ENCODE assay signal across 18 cellular contexts in the genomic region with DNA sequence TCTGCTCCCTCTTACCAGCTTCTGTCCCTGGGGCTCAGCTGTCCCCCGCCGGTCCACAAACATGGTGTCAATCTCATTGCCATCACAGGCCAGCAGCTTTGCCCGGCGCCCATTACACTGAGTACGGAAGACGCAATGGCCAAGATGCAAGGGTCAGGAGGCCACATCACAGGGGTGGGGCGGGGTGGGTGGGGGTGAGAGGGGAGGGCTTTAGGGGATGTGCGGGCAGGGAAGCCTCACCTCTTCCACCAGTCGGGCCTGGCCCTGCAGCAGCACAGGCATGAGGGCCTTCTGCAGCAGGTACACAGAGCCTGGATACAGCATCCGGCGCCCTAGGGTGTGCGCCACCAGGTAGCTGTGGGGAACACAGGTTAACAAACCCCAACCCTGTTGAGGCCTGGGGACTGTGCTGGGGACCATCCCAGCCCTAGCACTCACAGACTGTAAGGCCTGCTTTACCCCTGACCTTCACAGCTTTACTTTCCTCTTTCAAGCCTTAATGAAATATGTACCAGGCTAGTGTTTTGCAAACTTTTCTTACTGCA. TPM values are rescaled to one million over a fixed set of nuclear protein-coding genes. Genes with fewer than 3 reads are reported as not detected.
DNase-seq lines count a peak whose midpoint lies in the region; ATAC-seq and TF ChIP-seq lines count a peak whose summit lies in the region.
"Had no signal": no experiment of that assay in that cellular context is flagged by ENCODE, and none has a peak within 500 bp of the region (broad histone marks: within the 10 kb centered on the region; RNA-seq: fewer than 3 reads in every experiment).

No MANE protein-coding gene starts in this region.

- no peak overlapping the region for H3K4me3 Mint-ChIP-seq in CD4-positive, alpha-beta memory T cell
- no peak overlapping the region for H3K4me3 Mint-ChIP-seq in activated naive CD8-positive, alpha-beta T cell treated with anti-CD3 and anti-CD28 coated beads for 36 hours
- H3K4me3 Mint-ChIP-seq: HFFc6, IgD-negative memory B cell had no signal

- peak; percentile 25 for DNase-seq in left ventricle myocardium superior
- no peak for DNase-seq in Right ventricle myocardium inferior (ENCODE audit: missing footprints)
- no peak for DNase-seq in RWPE1 (ENCODE audit: low spot score)
- no peak for DNase-seq in neuronal stem cell (ENCODE audit: low spot score)
- no peak for DNase-seq in CD4-positive, alpha-beta memory T cell
- DNase-seq in activated naive CD8-positive, alpha-beta T cell treated with anti-CD3 and anti-CD28 coated beads for 36 hours, result no peak
- DNase-seq: 8988T, DMS79 treated with DMSO at 0.1 percent for 48 hours, GF-D8, GOT3, H7, HFFc6 had no signal

- no peak overlapping the region for H2AK5ac ChIP-seq in neuronal stem cell (ENCODE audit: low read depth, low read length)

- H3K4me2 ChIP-seq in neuronal stem cell (ENCODE audit: insufficient read depth, low read length, poor library complexity, severe bottlenecking), result peak overlapping the region; percentile 18
- H3K4me2 ChIP-seq: BLaER1 had no signal

- H3K79me1 ChIP-seq in neuronal stem cell (ENCODE audit: low read depth, low read length), result no peaks in the 10 kb centered on the region

- no peak overlapping the region for H2AFZ ChIP-seq in neuronal stem cell (ENCODE audit: low read length)

- 0 out of 2 replicates have a peak overlapping the region, but pooled peaks have one; percentile 17 for H3K27ac ChIP-seq in RWPE1
- no peak overlapping the region for H3K27ac ChIP-seq in neuronal stem cell (replicated peaks; ENCODE audit: low read length)
- no peak overlapping the region for H3K27ac ChIP-seq in CD4-positive, alpha-beta memory T cell (ENCODE audit: low read depth, low read length)
- H3K27ac ChIP-seq: BLaER1 had no signal

- peaks cover 0 to 3% (median under 1%) of the 10 kb centered on the region in 4 donors for H3K4me1 Mint-ChIP-seq in CD4-positive, alpha-beta memory T cell
- H3K4me1 Mint-ChIP-seq in activated naive CD8-positive, alpha-beta T cell treated with anti-CD3 and anti-CD28 coated beads for 36 hours, result peaks cover 2% of the 10 kb centered on the region

- H4K91ac ChIP-seq in neuronal stem cell (ENCODE audit: low read depth, low read length, poor library complexity), result no peak overlapping the region

- H2BK15ac ChIP-seq in neuronal stem cell (ENCODE audit: low read length), result no peak overlapping the region

- no peaks in the 10 kb centered on the region for H3K9me3 Mint-ChIP-seq in CD4-positive, alpha-beta memory T cell
- no peaks in the 10 kb centered on the region for H3K9me3 Mint-ChIP-seq in activated naive CD8-positive, alpha-beta T cell treated with anti-CD3 and anti-CD28 coated beads for 36 hours
- H3K9me3 Mint-ChIP-seq: HFFc6, IgD-negative memory B cell had no signal

- peaks cover 51 to 96% of the 10 kb centered on the region in 2 donors for H3K36me3 ChIP-seq in neuronal stem cell (replicated peaks in 1 of 2; ENCODE audit: control insufficient read depth in 2 of 2, insufficient read depth in 2 of 2, low read length in 2 of 2)
- peaks cover 63% of the 10 kb centered on the region for H3K36me3 ChIP-seq in CD4-positive, alpha-beta memory T cell (ENCODE audit: insufficient read depth, low read length)

- CTCF ChIA-PET in RWPE1 (lab: Yijun Ruan, JAX), result interaction anchor here (0.6 to 1.0 kb wide), 3 partner anchors 30 to 273 kb away, joined by 3 to 5 read pairs (median 4); partner anchors contain the start of gene LY6G6C
- CTCF ChIA-PET in CD4-positive, alpha-beta memory T cell (lab: Charles Lee; ENCODE audit: partially characterized antibody), result interaction anchor here (1.1 to 1.3 kb wide), 4 partner anchors 31 to 144 kb away, joined by 3 to 4 read pairs (median 3); partner anchors contain the start of gene MPIG6B

- intact Hi-C loops in left ventricle myocardium superior (cut with micrococcal nuclease) (no loop called here), Right ventricle myocardium inferior (cut with DNase I) (no loop called here)
- intact Hi-C loops in CD4-positive, alpha-beta memory T cell (cut with micrococcal nuclease), result no loop called here

- H3K23ac ChIP-seq in neuronal stem cell (ENCODE audit: low read depth, low read length, poor library complexity), result no peak overlapping the region

- H4K8ac ChIP-seq in neuronal stem cell (ENCODE audit: low read depth, low read length), result no peak overlapping the region

- no peak overlapping the region for H3K9ac ChIP-seq in neuronal stem cell (ENCODE audit: low read depth, low read length, poor library complexity)
- H3K9ac ChIP-seq: BLaER1 had no signal

- H3K9me3 ChIP-seq in neuronal stem cell (replicated peaks in 1 of 2; ENCODE audit: control insufficient read depth in 2 of 2, insufficient read depth in 1 of 2, low read depth in 1 of 2, low read length in 2 of 2), result no peaks in the 10 kb centered on the region
- no peaks in the 10 kb centered on the region for H3K9me3 ChIP-seq in CD4-positive, alpha-beta memory T cell (ENCODE audit: control insufficient read depth in 1 of 2, low read length in 2 of 2)
- H3K9me3 ChIP-seq: BLaER1 had no signal

- H3K27ac Mint-ChIP-seq in CD4-positive, alpha-beta memory T cell, result peak overlapping the region in 1 of 7 donors; percentile 21
- H3K27ac Mint-ChIP-seq in activated naive CD8-positive, alpha-beta T cell treated with anti-CD3 and anti-CD28 coated beads for 36 hours, result no peak overlapping the region
- H3K27ac Mint-ChIP-seq: HFFc6, IgD-negative memory B cell had no signal

- H2BK120ac ChIP-seq in neuronal stem cell (ENCODE audit: low read depth, low read length), result no peak overlapping the region

- no peak overlapping the region for H3K4ac ChIP-seq in neuronal stem cell (ENCODE audit: low read length)

- H2BK12ac ChIP-seq in neuronal stem cell (ENCODE audit: low read length), result no peak overlapping the region

- ATAC-seq in left ventricle myocardium superior (no peak), Right ventricle myocardium inferior (no peak), GM21390 (IDR thresholded peaks at IDR 0.05; ENCODE audit: unreplicated experiment) (no peak)
- ATAC-seq: HCT116 had no signal

- no peak overlapping the region for H3K14ac ChIP-seq in neuronal stem cell (ENCODE audit: low read length)

- no peaks in the 10 kb centered on the region for H3K27me3 Mint-ChIP-seq in CD4-positive, alpha-beta memory T cell
- H3K27me3 Mint-ChIP-seq in activated naive CD8-positive, alpha-beta T cell treated with anti-CD3 and anti-CD28 coated beads for 36 hours, result no peaks in the 10 kb centered on the region
- H3K27me3 Mint-ChIP-seq: IgD-negative memory B cell had no signal

- POLR2A ChIA-PET in RWPE1 (lab: Yijun Ruan, JAX; ENCODE audit: low non-redundant PET), result no interaction called here
- POLR2A ChIA-PET in CD4-positive, alpha-beta memory T cell (lab: Charles Lee; ENCODE audit: partially characterized antibody), result interaction anchor here (1.0 to 1.4 kb wide), 3 partner anchors 11 to 132 kb away, joined by 3 read pairs; no protein-coding TSS in a partner anchor

- WGBS in neuronal stem cell (ENCODE audit: extremely low coverage in 2 of 2, insufficient read length in 2 of 2, insufficient replicate concordance in 1 of 2), 2 donors, result no CpG with 5 or more reads among the region's 12 CpGs

- no peak overlapping the region for H2BK5ac ChIP-seq in neuronal stem cell (ENCODE audit: low read length)

- no peak overlapping the region for H3K18ac ChIP-seq in neuronal stem cell (ENCODE audit: low read length)

- H3K4me3 ChIP-seq in neuronal stem cell (ENCODE audit: low read length in 2 of 2), result no peak overlapping the region
- no peak overlapping the region for H3K4me3 ChIP-seq in CD4-positive, alpha-beta memory T cell (ENCODE audit: low read length in 2 of 2)
- H3K4me3 ChIP-seq: BLaER1 had no signal

- H3K27me3 ChIP-seq in neuronal stem cell (ENCODE audit: control insufficient read depth in 3 of 3, insufficient read depth in 3 of 3, low read depth in 1 of 3, low read length in 3 of 3), result no peaks in the 10 kb centered on the region
- no peaks in the 10 kb centered on the region for H3K27me3 ChIP-seq in CD4-positive, alpha-beta memory T cell (ENCODE audit: insufficient read depth, low read length)
- H3K27me3 ChIP-seq: BLaER1 had no signal

- peaks cover 0 to 2% of the 10 kb centered on the region in 2 donors for H3K4me1 ChIP-seq in neuronal stem cell (ENCODE audit: control insufficient read depth in 2 of 2, insufficient read depth in 1 of 2, low read depth in 1 of 2, low read length in 2 of 2)
- no peaks in the 10 kb centered on the region for H3K4me1 ChIP-seq in CD4-positive, alpha-beta memory T cell (ENCODE audit: insufficient read depth, low read length)

- no peak for TF ChIP-seq CTCF in RWPE1 (conservative IDR thresholded peaks at IDR 0.05; ENCODE audit: low read depth)

- H3K36me3 Mint-ChIP-seq in CD4-positive, alpha-beta memory T cell, result peaks cover 22 to 69% of the 10 kb centered on the region in 2 donors
- H3K36me3 Mint-ChIP-seq in activated naive CD8-positive, alpha-beta T cell treated with anti-CD3 and anti-CD28 coated beads for 36 hours, result peaks cover 7% of the 10 kb centered on the region
- H3K36me3 Mint-ChIP-seq: IgD-negative memory B cell had no signal

RNA-seq across cellular contexts. Expression of gene LY6G5C, which starts 10.8 kb away (rescaled TPM):
- total RNA-seq in left ventricle myocardium superior, result 1.8 TPM
- 1.5 TPM for total RNA-seq in Right ventricle myocardium inferior
- polyA plus RNA-seq in neuronal stem cell (2013, experiment 1 of 2), result 0.33 TPM
- 0.28 TPM for polyA plus RNA-seq in neuronal stem cell (2013, experiment 2 of 2)
- total RNA-seq in CD4-positive, alpha-beta memory T cell, result 1 to 10 TPM; 4.4 to 4.5 TPM
- 10 to 100 TPM in 1 of 2 donors, 1 to 10 TPM in 1; 8.9 to 11.8 TPM for polyA plus RNA-seq in CD4-positive, alpha-beta memory T cell
- 1 to 10 TPM; 2.3 to 2.4 TPM for total RNA-seq in activated naive CD8-positive, alpha-beta T cell treated with anti-CD3 and anti-CD28 coated beads for 36 hours

RNA-seq across cellular contexts. Expression of gene ABHD16A, which starts 11.5 kb away (rescaled TPM):
- total RNA-seq in left ventricle myocardium superior, result 29.0 TPM
- total RNA-seq in Right ventricle myocardium inferior, result 26.9 TPM
- 32.8 TPM for polyA plus RNA-seq in neuronal stem cell (2013, experiment 1 of 2)
- 34.1 TPM for polyA plus RNA-seq in neuronal stem cell (2013, experiment 2 of 2)
- 10 to 100 TPM; 66.0 to 69.2 TPM for total RNA-seq in CD4-positive, alpha-beta memory T cell
- 10 to 100 TPM; 35.9 to 46.8 TPM for polyA plus RNA-seq in CD4-positive, alpha-beta memory T cell
- total RNA-seq in activated naive CD8-positive, alpha-beta T cell treated with anti-CD3 and anti-CD28 coated beads for 36 hours, result 10 to 100 TPM; 33.3 to 35.8 TPM

RNA-seq across cellular contexts. Expression of gene LY6G6F, which starts 15.0 kb away (rescaled TPM):
- total RNA-seq in left ventricle myocardium superior (not detected), Right ventricle myocardium inferior (not detected)
- polyA plus RNA-seq in neuronal stem cell (2013, experiment 1 of 2), result not detected
- polyA plus RNA-seq in neuronal stem cell (2013, experiment 2 of 2), result not detected
- total RNA-seq in CD4-positive, alpha-beta memory T cell, result not detected
- polyA plus RNA-seq in CD4-positive, alpha-beta memory T cell, result not detected
- not detected for total RNA-seq in activated naive CD8-positive, alpha-beta T cell treated with anti-CD3 and anti-CD28 coated beads for 36 hours
- total RNA-seq: A673, H7, HFFc6 had no signal
- polyA plus RNA-seq: AG04450 had no signal

RNA-seq across cellular contexts. Expression of gene LY6G5B, which starts 21.9 kb away (rescaled TPM):
- total RNA-seq in left ventricle myocardium superior (3.9 TPM), Right ventricle myocardium inferior (3.9 TPM)
- polyA plus RNA-seq in neuronal stem cell (2013, experiment 1 of 2), result 7.5 TPM
- polyA plus RNA-seq in neuronal stem cell (2013, experiment 2 of 2), result 6.7 TPM
- total RNA-seq in CD4-positive, alpha-beta memory T cell, result 10 to 100 TPM; 39.3 to 39.8 TPM
- under 1 TPM in 1 of 2 donors, not detected in 1; 0.98 TPM for polyA plus RNA-seq in CD4-positive, alpha-beta memory T cell
- total RNA-seq in activated naive CD8-positive, alpha-beta T cell treated with anti-CD3 and anti-CD28 coated beads for 36 hours, result 10 to 100 TPM; 17.6 to 21.4 TPM

RNA-seq across cellular contexts. Expression of gene LY6G6D, which starts 23.5 kb away (rescaled TPM):
- not detected for total RNA-seq in left ventricle myocardium superior
- total RNA-seq in Right ventricle myocardium inferior, result not detected
- polyA plus RNA-seq in neuronal stem cell (2013, experiment 1 of 2), result not detected
- polyA plus RNA-seq in neuronal stem cell (2013, experiment 2 of 2), result not detected
- not detected for total RNA-seq in CD4-positive, alpha-beta memory T cell
- not detected for polyA plus RNA-seq in CD4-positive, alpha-beta memory T cell
- total RNA-seq in activated naive CD8-positive, alpha-beta T cell treated with anti-CD3 and anti-CD28 coated beads for 36 hours, result not detected
- total RNA-seq: A673, HFFc6 had no signal
- polyA plus RNA-seq: AG04450, IgD-negative memory B cell had no signal
